29 cellular contexts compared by ENCODE assay signal in genomic region chr12:121549075-121549474, GRCh38.
"Had no signal": no experiment of that assay in that cellular context is flagged by ENCODE, and none has a peak within 500 bp of the region (broad histone marks: within the 10 kb centered on the region; RNA-seq: fewer than 3 reads in every experiment).

No MANE protein-coding gene starts in this region.

- H3K4me1 ChIP-seq: foreskin keratinocyte had no signal

- ATAC-seq: activated CD4-positive, CD25-positive, alpha-beta regulatory T cell treated with anti-CD3 and anti-CD28 coated beads, Interleukin-2, amount 50 U/mL, for 24 hours; activated CD8-positive, alpha-beta T cell treated with anti-CD3 and anti-CD28 coated beads for 36 hours; activated T-cell treated with anti-CD3 and anti-CD28 coated beads, Interleukin-2, amount 50 U/mL, for 4 hours; activated T-helper 17 cell treated with anti-CD3 and anti-CD28 coated beads, Interleukin-2, amount 50 U/mL, for 72 hours; effector memory CD8-positive, alpha-beta T cell; foreskin keratinocyte; gastrocnemius medialis; heart left ventricle had no signal

- DNase-seq: activated B cell treated with CpG ODN at 0.5 μM for 24 hours; activated CD4-positive, alpha-beta T cell treated with anti-CD3 and anti-CD28 coated beads for 48 hours; activated CD4-positive, alpha-beta T cell treated with anti-CD3 and anti-CD28 coated beads, Interleukin-2, amount 50 U/mL, for 1 hour; activated CD4-positive, alpha-beta T cell treated with anti-CD3 and anti-CD28 coated beads, Interleukin-2, amount 50 U/mL, for 48 hours; activated CD8-positive, alpha-beta memory T cell treated with anti-CD3 and anti-CD28 coated beads for 24 hours; activated CD8-positive, alpha-beta T cell treated with anti-CD3 and anti-CD28 coated beads for 36 hours; activated effector memory CD4-positive, alpha-beta T cell treated with Interleukin-2 at 50 U/mL for 16 hours; activated gamma-delta T cell treated with Interleukin-2 at 50 U/mL for 16 hours; activated naive CD4-positive, alpha-beta T cell treated with anti-CD3 and anti-CD28 coated beads, Interleukin-2, amount 50 U/mL, for 16 hours; activated naive CD4-positive, alpha-beta T cell treated with Interleukin-2 at 50 U/mL for 16 hours; activated T-cell treated with anti-CD3 and anti-CD28 coated beads, Interleukin-2, amount 50 U/mL, for 4 hours; amniotic stem cell; anterior cingulate cortex; brain microvascular endothelial cell; dermis blood vessel endothelial cell; effector CD4-positive, alpha-beta T cell; effector memory CD8-positive, alpha-beta T cell; erythroblast; foreskin keratinocyte; gastrocnemius medialis; glutamatergic neuron; heart left ventricle; T-helper 1 cell; T-helper 2 cell had no signal

- H3K36me3 ChIP-seq: brain microvascular endothelial cell had no signal

- H3K27me3 ChIP-seq: brain microvascular endothelial cell, esophagus muscularis mucosa, foreskin keratinocyte, gastrocnemius medialis, heart left ventricle had no signal

- H3K9me3 ChIP-seq: esophagus muscularis mucosa, gastrocnemius medialis, heart left ventricle had no signal

- H3K27ac ChIP-seq: brain microvascular endothelial cell, coronary artery, esophagus muscularis mucosa, foreskin keratinocyte, gastrocnemius medialis, heart left ventricle had no signal

- H3K4me3 ChIP-seq: coronary artery, esophagus muscularis mucosa, gastrocnemius medialis, heart left ventricle had no signal

- FAIRE-seq: astrocyte had no signal
